ENCODE assay signal across 24 cellular contexts in the genomic region with DNA sequence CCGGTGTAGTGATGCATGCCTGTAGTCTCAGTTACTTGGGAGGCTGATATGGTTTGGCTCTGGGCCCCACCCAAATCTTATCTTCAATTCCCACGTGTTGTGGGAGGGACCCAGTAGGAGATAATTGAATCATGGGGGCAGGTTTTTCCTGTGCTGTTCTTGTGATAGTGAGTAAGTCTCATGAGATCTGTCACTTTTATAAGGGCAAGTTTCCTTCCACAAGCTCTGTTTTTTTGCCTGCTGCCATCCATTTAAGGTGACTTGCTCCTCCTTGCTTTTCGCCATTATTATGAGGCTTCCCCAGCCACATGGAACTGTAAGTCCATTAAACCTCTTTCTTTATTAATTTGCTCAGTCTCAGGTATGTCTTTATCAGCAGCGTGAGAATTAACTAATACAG.
DNase-seq lines count a peak whose midpoint lies in the region; ATAC-seq, FAIRE-seq and TF ChIP-seq lines count a peak whose summit lies in the region.
"Had no signal": no experiment of that assay in that cellular context is flagged by ENCODE, and none has a peak within 500 bp of the region (broad histone marks: within the 10 kb centered on the region; RNA-seq: fewer than 3 reads in every experiment).

No MANE protein-coding gene starts in this region.

- H3K9me3 ChIP-seq in gastroesophageal sphincter: peaks cover 0 to 6% (median 0%) of the 10 kb centered on the region in 3 donors
- no peaks in the 10 kb centered on the region for H3K9me3 ChIP-seq in aorta (ENCODE audit: control insufficient read depth, low read length)
- H3K9me3 ChIP-seq: BLaER1 treated with 17β-estradiol and CSF1 and Interleukin-3, amounts not matched to agents 10 nM and 100 nM had no signal

- H3K27me3 Mint-ChIP-seq in GM23338 (ENCODE audit: insufficient read depth, low read depth, poor library complexity): peaks cover 2% of the 10 kb centered on the region
- H3K27me3 Mint-ChIP-seq: CD4-positive, alpha-beta T cell had no signal

- no peak for TF ChIP-seq CTCF in GM23338 (conservative IDR thresholded peaks at IDR 0.05; ENCODE audit: low read depth in 2 of 2)
- no peak for TF ChIP-seq CTCF in bronchial epithelial cell (IDR thresholded peaks at IDR 0.05; ENCODE audit: insufficient read depth, low read length, severe bottlenecking)
- TF ChIP-seq CTCF in gastroesophageal sphincter (IDR thresholded peaks at IDR 0.05): no peak

- no peaks in the 10 kb centered on the region for H3K4me1 Mint-ChIP-seq in GM23338

- H3K27me3 ChIP-seq in GM23338 (ENCODE audit: insufficient read depth): no peaks in the 10 kb centered on the region
- no peaks in the 10 kb centered on the region for H3K27me3 ChIP-seq in bronchial epithelial cell (ENCODE audit: control insufficient read depth, insufficient read depth, low read length)
- H3K27me3 ChIP-seq in gastroesophageal sphincter: no peaks in the 10 kb centered on the region
- no peaks in the 10 kb centered on the region for H3K27me3 ChIP-seq in aorta (ENCODE audit: control insufficient read depth in 1 of 2, insufficient read depth in 2 of 2, low read length in 1 of 2)
- H3K27me3 ChIP-seq: BLaER1 treated with 17β-estradiol and CSF1 and Interleukin-3, amounts not matched to agents 10 nM and 100 nM had no signal

- no peak overlapping the region for H3K4me3 Mint-ChIP-seq in GM23338
- H3K4me3 Mint-ChIP-seq: CD4-positive, alpha-beta T cell had no signal

- intact Hi-C loops in aorta (cut with DNase I): no loop called here

- FAIRE-seq in bronchial epithelial cell (lab: Jason Lieb, UNC) (no peak), HTR-8/SVneo (lab: Jason Lieb, UNC) (no peak)
- FAIRE-seq: A549, GM18507, H54 had no signal

- 67% methylated on average over 4 of the region's 4 CpGs; no CpG with 5 or more reads in 1 of the 2 donors for WGBS in gastroesophageal sphincter (ENCODE audit: low coverage in 1 of 2), 2 donors
- 70% methylated on average over 4 of the region's 4 CpGs for WGBS in aorta, 2 donors

- no peaks in the 10 kb centered on the region for H3K9me2 ChIP-seq in GM23338 (ENCODE audit: insufficient read depth)
- H3K9me2 ChIP-seq: SK-N-SH had no signal

- H3K4me2 ChIP-seq in GM23338: no peak overlapping the region
- H3K4me2 ChIP-seq: A549; BLaER1 treated with 17β-estradiol and CSF1 and Interleukin-3, amounts not matched to agents 10 nM and 100 nM; SK-N-SH had no signal

- peaks cover 14% of the 10 kb centered on the region; the same call in 2 of the 3 replicates for H3K9me3 Mint-ChIP-seq in GM23338

- H2AFZ ChIP-seq in GM23338: peak overlapping the region; percentile 38; the same call in 1 of the 2 replicates

- TF ChIP-seq EP300 in gastroesophageal sphincter (IDR thresholded peaks at IDR 0.05): no peak

- no peak for TF ChIP-seq POLR2A in gastroesophageal sphincter (IDR thresholded peaks at IDR 0.05)

- H3K4me1 ChIP-seq in GM23338 (ENCODE audit: insufficient read depth): no peaks in the 10 kb centered on the region
- H3K4me1 ChIP-seq in gastroesophageal sphincter: no peaks in the 10 kb centered on the region
- no peaks in the 10 kb centered on the region for H3K4me1 ChIP-seq in aorta (ENCODE audit: control insufficient read depth in 1 of 2, insufficient read depth in 2 of 2, low read length in 2 of 2)
- H3K4me1 ChIP-seq: A549; BLaER1 treated with 17β-estradiol and CSF1 and Interleukin-3, amounts not matched to agents 10 nM and 100 nM had no signal

- DNase-seq in GM23338 (ENCODE audit: low spot score) (no peak), SK-N-DZ (ENCODE audit: low spot score) (peak; percentile 5), bronchial epithelial cell (ENCODE audit: low read depth) (peak; percentile 2), HTR-8/SVneo (ENCODE audit: insufficient read length, low spot score) (no peak), aorta (no peak), DMS153 (lab: John Stamatoyannopoulos, UW) (no peak)
- DNase-seq: AML-193; CD4-positive, alpha-beta T cell; DMS 273 treated with DMSO at 0.1 percent for 48 hours; KBM-7; MV-4-11; NCI-H1105 treated with DMSO at 0.1 percent for 48 hours; NCI-H146; NCI-H1930; NCI-H526 treated with DMSO at 0.1 percent for 48 hours; SHP77 treated with DMSO at 0.1 percent for 48 hours; SK-N-SH; SW 1271 had no signal

- ATAC-seq in GM23338 (no peak), gastroesophageal sphincter (no peak), aorta (ENCODE audit: low FRiP score) (no peak)
- ATAC-seq: A549, Panc1 had no signal

- H3K27ac Mint-ChIP-seq in GM23338: no peak overlapping the region
- H3K27ac Mint-ChIP-seq: CD4-positive, alpha-beta T cell had no signal

- H3K4me3 ChIP-seq in GM23338 (no peak overlapping the region), bronchial epithelial cell (ENCODE audit: low read depth, low read length) (no peak overlapping the region), gastroesophageal sphincter (no peak overlapping the region), aorta (ENCODE audit: low read length in 2 of 2) (no peak overlapping the region)
- H3K4me3 ChIP-seq: A549; BLaER1 treated with 17β-estradiol and CSF1 and Interleukin-3, amounts not matched to agents 10 nM and 100 nM had no signal

- H3K27ac ChIP-seq in GM23338 (ENCODE audit: low read depth) (no peak overlapping the region), gastroesophageal sphincter (no peak overlapping the region), aorta (ENCODE audit: low read depth in 1 of 2, low read length in 2 of 2) (no peak overlapping the region)
- H3K27ac ChIP-seq: A549; BLaER1 treated with 17β-estradiol and CSF1 and Interleukin-3, amounts not matched to agents 10 nM and 100 nM had no signal

- H3F3A ChIP-seq in GM23338 (replicated peaks; ENCODE audit: low read depth): no peaks in the 10 kb centered on the region

- no peaks in the 10 kb centered on the region for H4K20me1 ChIP-seq in GM23338 (replicated peaks; ENCODE audit: insufficient read depth)
- H4K20me1 ChIP-seq: BLaER1 treated with 17β-estradiol and CSF1 and Interleukin-3, amounts not matched to agents 10 nM and 100 nM had no signal

- H3K79me2 ChIP-seq in GM23338 (replicated peaks; ENCODE audit: insufficient read depth): no peaks in the 10 kb centered on the region

- H3K36me3 ChIP-seq in GM23338 (ENCODE audit: insufficient read depth): no peaks in the 10 kb centered on the region
- H3K36me3 ChIP-seq in bronchial epithelial cell (ENCODE audit: control insufficient read depth, insufficient read depth, low read length): no peaks in the 10 kb centered on the region
- no peaks in the 10 kb centered on the region for H3K36me3 ChIP-seq in gastroesophageal sphincter
- no peaks in the 10 kb centered on the region for H3K36me3 ChIP-seq in aorta (ENCODE audit: control insufficient read depth in 1 of 2, insufficient read depth in 2 of 2, low read length in 1 of 2)
- H3K36me3 ChIP-seq: BLaER1 treated with 17β-estradiol and CSF1 and Interleukin-3, amounts not matched to agents 10 nM and 100 nM had no signal

- H3K36me3 Mint-ChIP-seq in GM23338 (ENCODE audit: low read depth): peaks cover 12% of the 10 kb centered on the region; the same call in 2 of the 3 replicates

TF ChIP-seq in GM23338, 12 proteins besides CTCF, POLR2A, EP300 and RAD21:
- TF ChIP-seq EZH2phosphoT487 (IDR thresholded peaks at IDR 0.05; ENCODE audit: unreplicated experiment) (no peak), STAT1 (IDR thresholded peaks at IDR 0.05; ENCODE audit: unreplicated experiment) (no peak), JUNB (IDR thresholded peaks at IDR 0.05; ENCODE audit: unreplicated experiment) (no peak), NANOG (IDR thresholded peaks at IDR 0.05; ENCODE audit: borderline replicate concordance) (no peak), ZNF114 (CRISPR knock-in tag; IDR thresholded peaks at IDR 0.05) (no peak), POLR2AphosphoS5 (IDR thresholded peaks at IDR 0.05; ENCODE audit: low read depth) (no peak)
- TF ChIP-seq, protein P1, sequence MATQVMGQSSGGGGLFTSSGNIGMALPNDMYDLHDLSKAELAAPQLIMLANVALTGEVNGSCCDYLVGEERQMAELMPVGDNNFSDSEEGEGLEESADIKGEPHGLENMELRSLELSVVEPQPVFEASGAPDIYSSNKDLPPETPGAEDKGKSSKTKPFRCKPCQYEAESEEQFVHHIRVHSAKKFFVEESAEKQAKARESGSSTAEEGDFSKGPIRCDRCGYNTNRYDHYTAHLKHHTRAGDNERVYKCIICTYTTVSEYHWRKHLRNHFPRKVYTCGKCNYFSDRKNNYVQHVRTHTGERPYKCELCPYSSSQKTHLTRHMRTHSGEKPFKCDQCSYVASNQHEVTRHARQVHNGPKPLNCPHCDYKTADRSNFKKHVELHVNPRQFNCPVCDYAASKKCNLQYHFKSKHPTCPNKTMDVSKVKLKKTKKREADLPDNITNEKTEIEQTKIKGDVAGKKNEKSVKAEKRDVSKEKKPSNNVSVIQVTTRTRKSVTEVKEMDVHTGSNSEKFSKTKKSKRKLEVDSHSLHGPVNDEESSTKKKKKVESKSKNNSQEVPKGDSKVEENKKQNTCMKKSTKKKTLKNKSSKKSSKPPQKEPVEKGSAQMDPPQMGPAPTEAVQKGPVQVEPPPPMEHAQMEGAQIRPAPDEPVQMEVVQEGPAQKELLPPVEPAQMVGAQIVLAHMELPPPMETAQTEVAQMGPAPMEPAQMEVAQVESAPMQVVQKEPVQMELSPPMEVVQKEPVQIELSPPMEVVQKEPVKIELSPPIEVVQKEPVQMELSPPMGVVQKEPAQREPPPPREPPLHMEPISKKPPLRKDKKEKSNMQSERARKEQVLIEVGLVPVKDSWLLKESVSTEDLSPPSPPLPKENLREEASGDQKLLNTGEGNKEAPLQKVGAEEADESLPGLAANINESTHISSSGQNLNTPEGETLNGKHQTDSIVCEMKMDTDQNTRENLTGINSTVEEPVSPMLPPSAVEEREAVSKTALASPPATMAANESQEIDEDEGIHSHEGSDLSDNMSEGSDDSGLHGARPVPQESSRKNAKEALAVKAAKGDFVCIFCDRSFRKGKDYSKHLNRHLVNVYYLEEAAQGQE (IDR thresholded peaks at IDR 0.05; ENCODE audit: unreplicated experiment): no peak

Comparison
In these comparisons a context has a peak if more than half of its experiments do, and no peak if none do; other contexts are left out.
1. DNase-seq: peak in SK-N-DZ (single experiment) and bronchial epithelial cell (single experiment); none in GM23338 (single experiment), HTR-8/SVneo (single experiment), aorta (0 of 2) and DMS153 (single experiment).